Comparison of ENCODE assay signal across 8 cellular contexts in the genomic region with DNA sequence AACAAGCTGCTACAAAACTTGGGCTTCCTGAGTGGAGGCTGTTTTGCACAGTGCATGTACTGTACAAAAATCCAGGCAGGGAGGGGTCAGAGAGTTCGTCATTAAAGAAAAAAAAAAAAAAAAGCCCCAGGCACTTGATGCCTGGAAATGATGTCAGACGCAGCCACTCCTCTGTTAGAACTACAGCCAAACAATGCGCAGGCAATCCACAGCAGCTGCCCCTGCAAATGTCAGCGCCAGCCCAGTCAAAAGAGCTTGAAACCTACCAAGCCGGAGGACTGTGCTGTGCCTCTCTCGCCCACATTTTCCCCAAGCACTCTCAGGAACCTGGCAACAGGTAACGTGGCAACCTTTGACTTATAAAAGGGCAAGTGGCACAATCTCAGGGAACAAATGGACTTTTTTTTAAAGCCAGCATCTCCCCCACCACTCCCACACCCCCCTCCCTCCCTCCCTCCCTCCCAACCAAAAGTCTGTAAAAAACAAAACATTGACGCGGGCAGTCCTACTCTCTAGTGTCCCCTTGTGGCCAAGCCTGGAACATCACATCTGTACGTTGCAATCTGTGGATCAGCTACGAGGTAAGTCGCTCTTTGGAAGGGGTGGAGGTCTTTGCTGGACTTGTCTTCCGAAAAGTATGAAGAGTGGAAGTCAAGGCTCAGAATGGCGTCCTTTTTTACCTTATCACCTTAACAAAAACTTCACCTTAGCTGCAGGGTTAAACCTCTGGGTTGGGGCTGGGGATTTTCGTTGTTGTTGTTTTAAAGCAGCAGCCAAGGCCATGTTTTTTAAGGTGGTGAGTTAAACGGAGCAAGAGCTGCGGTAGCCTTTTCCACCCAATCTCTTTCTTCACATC.
A peak's percentile ranks its signal among the peaks of the same experiment; 100 is the strongest.
DNase-seq lines count a peak whose midpoint lies in the region; ATAC-seq and TF ChIP-seq lines count a peak whose summit lies in the region.

No MANE protein-coding gene starts in this region.

- peak overlapping the region; percentile 56 for H3K4me3 ChIP-seq in HFF-Myc (replicated peaks; ENCODE audit: low read depth, low read length)
- H3K4me3 ChIP-seq in osteoblast (ENCODE audit: insufficient read depth, low read length): peak overlapping the region; percentile 73
- H3K4me3 ChIP-seq in thoracic aorta: peak overlapping the region; percentile 71

- H3K79me2 ChIP-seq in osteoblast (ENCODE audit: insufficient read depth, low read length): peaks cover 25% of the 10 kb centered on the region

- peak; percentile 73 for DNase-seq in GM10266 (ENCODE audit: extremely low spot score)
- peak; percentile 93 for DNase-seq in HFF-Myc (ENCODE audit: extremely low read depth, low read depth)
- DNase-seq in MV-4-11 (lab: John Stamatoyannopoulos, UW): peak; percentile 66
- peak; percentile 88 for DNase-seq in SK-N-DZ (ENCODE audit: low spot score)
- peak; percentile 84 for DNase-seq in activated naive CD4-positive, alpha-beta T cell treated with anti-CD3 and anti-CD28 coated beads, Interleukin-2, amount 50 U/mL, for 16 hours
- DNase-seq in glomerular endothelial cell (ENCODE audit: extremely low read depth, low read depth, low spot score): peak; percentile 94
- no peak for DNase-seq in osteoblast (ENCODE audit: insufficient read length, low spot score, missing footprints)
- DNase-seq in thoracic aorta (ENCODE audit: low spot score): peak; percentile 78

- peak overlapping the region; percentile 82 for H3K4me2 ChIP-seq in osteoblast (ENCODE audit: insufficient read depth, low read length)

- no peaks in the 10 kb centered on the region for H4K20me1 ChIP-seq in osteoblast (ENCODE audit: insufficient read depth, low read length)

- peak overlapping the region; percentile 77 for H2AFZ ChIP-seq in osteoblast (ENCODE audit: low read length)

- H3K27ac ChIP-seq in osteoblast (ENCODE audit: low read depth, low read length) (peak overlapping the region; percentile 95), thoracic aorta (peak overlapping the region; percentile 94 to 95)

- H3K36me3 ChIP-seq in osteoblast (ENCODE audit: insufficient read depth, low read length) (no peaks in the 10 kb centered on the region), thoracic aorta (no peaks in the 10 kb centered on the region)

- H3K9me3 ChIP-seq in osteoblast (ENCODE audit: low read depth, low read length) (no peaks in the 10 kb centered on the region), thoracic aorta (no peaks in the 10 kb centered on the region)

- H3K27me3 ChIP-seq in osteoblast (ENCODE audit: insufficient read depth, low read length) (no peaks in the 10 kb centered on the region), thoracic aorta (replicated peaks; ENCODE audit: insufficient read depth) (no peaks in the 10 kb centered on the region)

- peak; percentile 90 for TF ChIP-seq CTCF in GM10266 (IDR thresholded peaks at IDR 0.05; ENCODE audit: control insufficient read depth, insufficient read depth, low read depth, missing control alignments)
- TF ChIP-seq CTCF in HFF-Myc (IDR thresholded peaks at IDR 0.05; ENCODE audit: low read depth, low read length, missing control alignments): peak; percentile 86
- TF ChIP-seq CTCF in osteoblast (IDR thresholded peaks at IDR 0.05; ENCODE audit: extremely low read depth, low read depth, low read length): peak; percentile 76
- peak; percentile 99 for TF ChIP-seq CTCF in thoracic aorta (IDR thresholded peaks at IDR 0.05)

- H3K4me1 ChIP-seq in osteoblast (ENCODE audit: insufficient read depth, low read length) (peaks cover 41% of the 10 kb centered on the region), thoracic aorta (ENCODE audit: control insufficient read depth in 1 of 2, low read depth in 2 of 2) (peaks cover 31 to 46% of the 10 kb centered on the region in 2 donors)

- ATAC-seq in thoracic aorta (ENCODE audit: insufficient number of reproducible peaks, low FRiP score, low read depth): peak; percentile 90
